14 cellular contexts compared by ENCODE assay signal in the genomic region with DNA sequence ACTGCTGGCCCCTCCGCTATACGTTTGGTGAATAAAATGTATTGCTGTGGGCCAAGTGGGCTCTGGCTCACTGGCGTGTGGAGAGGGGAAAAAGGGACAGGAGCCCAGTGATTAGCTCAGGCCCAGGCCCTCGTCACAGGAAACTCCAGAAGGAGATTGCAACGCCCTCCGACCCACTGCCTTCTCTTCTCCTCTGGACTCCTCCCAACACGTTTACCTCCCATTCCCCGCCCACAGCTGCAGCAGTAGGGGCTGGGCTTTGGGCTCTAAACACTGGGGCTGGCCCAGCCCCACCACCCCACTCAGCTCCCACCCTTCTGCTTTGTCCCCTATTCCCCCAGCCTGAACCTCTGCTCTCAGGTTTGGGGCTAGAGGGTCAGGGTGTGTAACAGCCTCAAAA.
A peak's percentile ranks its signal among the peaks of the same experiment; 100 is the strongest.
DNase-seq lines count a peak whose midpoint lies in the region; ATAC-seq, FAIRE-seq and TF ChIP-seq lines count a peak whose summit lies in the region.
"Had no signal": no experiment of that assay in that cellular context is flagged by ENCODE, and none has a peak within 500 bp of the region (broad histone marks: within the 10 kb centered on the region; RNA-seq: fewer than 3 reads in every experiment).

No MANE protein-coding gene starts in this region.

- FAIRE-seq in HTR-8/SVneo (lab: Jason Lieb, UNC), result no peak

- H3K9me3 ChIP-seq in gastrocnemius medialis, result no peaks in the 10 kb centered on the region

- DNase-seq in GM03348 (ENCODE audit: low spot score) (peak; percentile 56), UCSD-AML1 (lab: John Stamatoyannopoulos, UW; ENCODE audit: unreplicated experiment) (peak; percentile 18), left colon (no peak), gastrocnemius medialis (no peak), anterior cingulate cortex (lab: John Stamatoyannopoulos, UW) (no peak), HTR-8/SVneo (ENCODE audit: insufficient read length, low spot score) (no peak)
- DNase-seq: activated naive CD8-positive, alpha-beta T cell treated with anti-CD3 and anti-CD28 coated beads, Interleukin-2, amount 50 U/mL, for 24 hours; CD4-positive, alpha-beta memory T cell; occipital lobe; stimulated activated CD4-positive, alpha-beta T cell treated with anti-CD3 and anti-CD28 coated beads, Interleukin-2, amount 100 ng/mL, for 48 hours; stimulated activated naive CD8-positive, alpha-beta T cell treated with anti-CD3 and anti-CD28 coated beads, Interleukin-15, amount 100 ng/mL, for 72 hours; SW 1271 had no signal

- TF ChIP-seq POLR2A in gastrocnemius medialis (IDR thresholded peaks at IDR 0.05), result no peak

- no peaks in the 10 kb centered on the region for H3K27me3 ChIP-seq in gastrocnemius medialis

- no peak for TF ChIP-seq CTCF in gastrocnemius medialis (IDR thresholded peaks at IDR 0.05 in 4 of 5, conservative IDR thresholded peaks at IDR 0.05 in 1 of 5)

- ATAC-seq in left colon, result peak; percentile 28
- no peak for ATAC-seq in gastrocnemius medialis
- ATAC-seq in HG02973 (IDR thresholded peaks at IDR 0.05; ENCODE audit: unreplicated experiment), result no peak
- no peak for ATAC-seq in GM18909 (IDR thresholded peaks at IDR 0.05; ENCODE audit: poor library complexity, unreplicated experiment)
- ATAC-seq: activated naive CD8-positive, alpha-beta T cell treated with anti-CD3 and anti-CD28 coated beads, Interleukin-2, amount 50 U/mL, for 24 hours had no signal

- peak overlapping the region in 3 of 4 donors; percentile 11 to 46 (median 29) for H3K27ac ChIP-seq in gastrocnemius medialis

- in situ Hi-C loops in gastrocnemius medialis (cut with MboI; ENCODE audit: low sequenced_read_pairs in 4 of 4), result no loop called here

- intact Hi-C loops in left colon (cut with DNase I, micrococcal nuclease), result no loop called here
- intact Hi-C loops in gastrocnemius medialis (cut with DNase I; ENCODE audit: low total_unique reads), result no loop called here

- no peaks in the 10 kb centered on the region for H3K36me3 ChIP-seq in gastrocnemius medialis

- peaks cover 40 to 61% of the 10 kb centered on the region in 2 donors for H3K4me1 ChIP-seq in gastrocnemius medialis

- H3K4me3 ChIP-seq in gastrocnemius medialis, result no peak overlapping the region

Comparison
In these comparisons a context has a peak if more than half of its experiments do, and no peak if none do; other contexts are left out.
1. DNase-seq: peak in GM03348 (single experiment) and UCSD-AML1 (single experiment); none in left colon (0 of 2), gastrocnemius medialis (0 of 2), anterior cingulate cortex (0 of 58) and HTR-8/SVneo (single experiment).